In the genomic region with DNA sequence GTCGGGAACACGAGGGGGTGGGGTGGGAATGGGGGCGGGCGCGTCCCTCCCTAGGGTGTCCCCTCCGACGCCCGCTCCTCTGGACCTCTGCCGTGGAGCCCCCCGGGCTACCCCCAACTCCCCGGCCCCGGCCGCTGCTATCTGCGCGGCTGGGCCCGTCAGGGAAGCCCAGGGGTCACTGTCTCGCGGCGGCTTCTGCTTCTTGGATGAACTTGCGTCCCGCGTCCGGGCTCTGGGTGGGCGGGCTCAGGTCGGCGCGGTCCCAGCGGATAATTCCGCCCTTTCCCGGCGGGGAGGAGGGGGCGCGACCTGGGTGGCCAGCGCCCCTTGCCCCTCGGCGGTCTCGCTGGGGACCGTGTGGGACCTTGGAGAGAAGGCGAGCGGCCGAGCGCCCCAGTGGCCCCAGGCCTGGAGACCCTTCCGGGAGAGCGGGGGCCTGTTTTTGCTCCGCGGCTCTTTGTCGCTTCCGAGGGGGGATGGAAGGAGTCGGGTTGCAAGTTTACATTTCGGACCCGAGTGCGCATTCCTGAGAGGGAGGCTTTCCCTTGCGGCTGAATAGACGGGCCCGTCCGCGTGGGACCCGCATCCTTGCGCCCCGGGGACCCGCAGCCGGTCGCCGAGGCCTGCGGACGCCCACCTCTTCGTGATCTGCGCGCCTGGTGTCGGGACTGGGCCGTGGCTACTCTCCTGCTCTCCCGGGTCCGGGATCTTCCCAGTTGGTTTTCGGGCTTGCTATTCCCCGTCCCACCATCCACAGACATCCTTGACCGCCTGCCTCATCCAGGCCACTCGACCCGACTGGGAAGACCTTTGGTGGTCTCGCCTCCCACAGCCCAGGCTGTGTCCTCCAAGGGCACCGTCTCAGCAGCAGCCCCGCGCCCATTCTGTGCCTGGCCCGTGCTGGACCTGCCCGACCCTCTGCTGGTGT, we compare ENCODE assay signal across 8 cellular contexts. TPM values are rescaled to one million over a fixed set of nuclear protein-coding genes. Genes with fewer than 3 reads are reported as not detected.
DNase-seq lines count a peak whose midpoint lies in the region; ATAC-seq lines count a peak whose summit lies in the region.

No MANE protein-coding gene starts in this region.

- H3K27me3 Mint-ChIP-seq in activated CD4-positive, alpha-beta memory T cell treated with anti-CD3 and anti-CD28 coated beads for 36 hours: peaks cover 24% of the 10 kb centered on the region
- H3K27me3 Mint-ChIP-seq in activated CD4-positive, alpha-beta memory T cell treated with anti-CD3 and anti-CD28 coated beads, Interleukin-2, amount 10 ng/mL, durations not matched to agents 7 days and 5 days: peaks cover 18% of the 10 kb centered on the region
- peaks cover 10% of the 10 kb centered on the region for H3K27me3 Mint-ChIP-seq in memory B cell

- intact Hi-C loops in activated CD4-positive, alpha-beta memory T cell treated with anti-CD3 and anti-CD28 coated beads for 36 hours (cut with micrococcal nuclease): no loop called here

- peaks cover 4% of the 10 kb centered on the region for H3K4me1 Mint-ChIP-seq in activated CD4-positive, alpha-beta memory T cell treated with anti-CD3 and anti-CD28 coated beads for 36 hours (ENCODE audit: low read depth)
- no peaks in the 10 kb centered on the region for H3K4me1 Mint-ChIP-seq in activated CD4-positive, alpha-beta memory T cell treated with anti-CD3 and anti-CD28 coated beads, Interleukin-2, amount 10 ng/mL, durations not matched to agents 7 days and 5 days
- H3K4me1 Mint-ChIP-seq in memory B cell: no peaks in the 10 kb centered on the region

- ATAC-seq in memory B cell (ENCODE audit: low read depth): no peak
- ATAC-seq in HG03196 (IDR thresholded peaks at IDR 0.05; ENCODE audit: unreplicated experiment): no peak
- no peak for ATAC-seq in GM19324 (IDR thresholded peaks at IDR 0.05; ENCODE audit: low FRiP score, unreplicated experiment)
- no peak for ATAC-seq in GM18517 (IDR thresholded peaks at IDR 0.05; ENCODE audit: unreplicated experiment)

- 11% methylated on average over 84 of the region's 84 CpGs for WGBS in urinary bladder

- H3K9me3 Mint-ChIP-seq in activated CD4-positive, alpha-beta memory T cell treated with anti-CD3 and anti-CD28 coated beads for 36 hours: no peaks in the 10 kb centered on the region
- peaks cover 6% of the 10 kb centered on the region for H3K9me3 Mint-ChIP-seq in activated CD4-positive, alpha-beta memory T cell treated with anti-CD3 and anti-CD28 coated beads, Interleukin-2, amount 10 ng/mL, durations not matched to agents 7 days and 5 days
- H3K9me3 Mint-ChIP-seq in memory B cell: peaks cover 4% of the 10 kb centered on the region

- peak overlapping the region; percentile 98 for H3K4me3 ChIP-seq in urinary bladder (ENCODE audit: low read depth, low read length)

- H3K36me3 Mint-ChIP-seq in activated CD4-positive, alpha-beta memory T cell treated with anti-CD3 and anti-CD28 coated beads for 36 hours: peaks cover 3% of the 10 kb centered on the region
- H3K36me3 Mint-ChIP-seq in activated CD4-positive, alpha-beta memory T cell treated with anti-CD3 and anti-CD28 coated beads, Interleukin-2, amount 10 ng/mL, durations not matched to agents 7 days and 5 days (ENCODE audit: low read depth): no peaks in the 10 kb centered on the region
- H3K36me3 Mint-ChIP-seq in memory B cell: peaks cover 5% of the 10 kb centered on the region

- no peak for DNase-seq in activated CD4-positive, alpha-beta memory T cell treated with anti-CD3 and anti-CD28 coated beads for 36 hours
- DNase-seq in activated CD4-positive, alpha-beta memory T cell treated with anti-CD3 and anti-CD28 coated beads, Interleukin-2, amount 10 ng/mL, durations not matched to agents 7 days and 5 days: no peak
- peak; percentile 81 for DNase-seq in ecto neural progenitor cell (ENCODE audit: low spot score)
- DNase-seq in memory B cell (ENCODE audit: low spot score in 2 of 2): no peak

- H3K4me3 Mint-ChIP-seq in activated CD4-positive, alpha-beta memory T cell treated with anti-CD3 and anti-CD28 coated beads for 36 hours: peak overlapping the region; percentile 8
- H3K4me3 Mint-ChIP-seq in activated CD4-positive, alpha-beta memory T cell treated with anti-CD3 and anti-CD28 coated beads, Interleukin-2, amount 10 ng/mL, durations not matched to agents 7 days and 5 days: no peak overlapping the region
- peak overlapping the region; percentile 37 for H3K4me3 Mint-ChIP-seq in memory B cell

- H3K27ac ChIP-seq in urinary bladder (ENCODE audit: low read depth): peak overlapping the region; percentile 71

- CTCF ChIA-PET in activated CD4-positive, alpha-beta memory T cell treated with anti-CD3 and anti-CD28 coated beads for 36 hours (lab: Charles Lee): no interaction called here
- CTCF ChIA-PET in activated CD4-positive, alpha-beta memory T cell treated with anti-CD3 and anti-CD28 coated beads, Interleukin-2, amount 10 ng/mL, durations not matched to agents 7 days and 5 days (lab: Charles Lee): no interaction called here

- no peak overlapping the region for H3K27ac Mint-ChIP-seq in activated CD4-positive, alpha-beta memory T cell treated with anti-CD3 and anti-CD28 coated beads for 36 hours
- H3K27ac Mint-ChIP-seq in activated CD4-positive, alpha-beta memory T cell treated with anti-CD3 and anti-CD28 coated beads, Interleukin-2, amount 10 ng/mL, durations not matched to agents 7 days and 5 days: no peak overlapping the region
- no peak overlapping the region for H3K27ac Mint-ChIP-seq in memory B cell

- H3K36me3 ChIP-seq in urinary bladder (ENCODE audit: insufficient read depth): no peaks in the 10 kb centered on the region

- H3K4me1 ChIP-seq in urinary bladder (ENCODE audit: insufficient read depth): no peaks in the 10 kb centered on the region

- POLR2A ChIA-PET in activated CD4-positive, alpha-beta memory T cell treated with anti-CD3 and anti-CD28 coated beads for 36 hours (lab: Charles Lee): no interaction called here
- POLR2A ChIA-PET in activated CD4-positive, alpha-beta memory T cell treated with anti-CD3 and anti-CD28 coated beads, Interleukin-2, amount 10 ng/mL, durations not matched to agents 7 days and 5 days (lab: Charles Lee): no interaction called here

RNA-seq across cellular contexts. Expression of gene DOCK1, which starts 0.8 kb away (rescaled TPM):
- total RNA-seq in activated CD4-positive, alpha-beta memory T cell treated with anti-CD3 and anti-CD28 coated beads for 36 hours: under 1 TPM; 0.22 to 0.29 TPM
- total RNA-seq in activated CD4-positive, alpha-beta memory T cell treated with anti-CD3 and anti-CD28 coated beads, Interleukin-2, amount 10 ng/mL, durations not matched to agents 7 days and 5 days: under 1 TPM in 1 of 2 experiments, not detected in 1; 0.13 TPM
- 132 TPM for total RNA-seq in urinary bladder
- 33.3 TPM for polyA plus RNA-seq in urinary bladder

Comparison
In these comparisons a context has a peak if more than half of its experiments do, and no peak if none do; other contexts are left out.
1. RNA of gene DOCK1, which starts 0.8 kb away (total RNA-seq): 132 TPM in urinary bladder (single experiment); 0.22 to 0.29 TPM in activated CD4-positive, alpha-beta memory T cell treated with anti-CD3 and anti-CD28 coated beads for 36 hours and 0.13 TPM in activated CD4-positive, alpha-beta memory T cell treated with anti-CD3 and anti-CD28 coated beads, Interleukin-2, amount 10 ng/mL, durations not matched to agents 7 days and 5 days; every median in the first group is over 100 times any median in the second.